25 cellular contexts compared by ENCODE assay signal in the genomic region with DNA sequence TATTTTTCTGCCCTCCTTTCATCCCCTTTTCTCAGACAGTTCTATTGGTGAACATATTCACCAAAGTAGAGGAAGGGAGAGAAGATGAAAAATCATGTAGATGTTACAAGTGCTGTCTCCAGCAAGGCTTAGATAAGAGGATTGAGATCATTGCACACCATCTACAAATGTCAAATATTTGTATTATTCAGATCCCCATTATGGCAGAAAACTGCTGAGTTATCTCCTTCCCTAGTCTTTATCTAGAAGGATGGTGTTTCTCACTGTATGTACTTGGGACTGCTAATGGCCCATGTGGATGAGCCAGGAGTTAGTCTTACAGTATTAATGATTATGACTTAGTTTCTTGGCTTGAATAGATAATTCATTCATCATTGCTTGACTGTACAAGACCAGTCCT.
"Had no signal": no experiment of that assay in that cellular context is flagged by ENCODE, and none has a peak within 500 bp of the region (broad histone marks: within the 10 kb centered on the region; RNA-seq: fewer than 3 reads in every experiment).

No MANE protein-coding gene starts in this region.

- FAIRE-seq: small intestine had no signal

- ATAC-seq: psoas muscle; right cardiac atrium; right lobe of liver; stimulated activated effector memory CD8-positive, alpha-beta T cell treated with anti-CD3 and anti-CD28 coated beads, Interleukin-12 subunit alpha, Interleukin-12 subunit beta, amount 100 ng/mL, for 72 hours had no signal

- H3K9me3 ChIP-seq: neutrophil, ovary, psoas muscle, right lobe of liver, sigmoid colon, stomach, thoracic aorta, thyroid gland, transverse colon, upper lobe of right lung, uterus had no signal

- H3K4me1 ChIP-seq: psoas muscle, right lobe of liver, sigmoid colon, stomach, thyroid gland, transverse colon, upper lobe of right lung, uterus had no signal

- H3K36me3 ChIP-seq: neutrophil, ovary, right lobe of liver, sigmoid colon, stomach, thoracic aorta, thyroid gland, transverse colon, upper lobe of right lung, uterus had no signal

- H3K27me3 ChIP-seq: neutrophil, ovary, right lobe of liver, sigmoid colon, stomach, thyroid gland, transverse colon, upper lobe of right lung, uterus had no signal

- H3K4me3 ChIP-seq: ovary, psoas muscle, right lobe of liver, sigmoid colon, stomach, thoracic aorta, thyroid gland, transverse colon, upper lobe of right lung, uterus had no signal

- DNase-seq: naive thymus-derived CD8-positive, alpha-beta T cell; nephron progenitor cell; nucleus accumbens; ovary; posterior cingulate gyrus; psoas muscle; right cardiac atrium; right lobe of liver; sigmoid colon; small intestine; stimulated activated CD4-positive, alpha-beta T cell treated with anti-CD3 and anti-CD28 coated beads, Interleukin-15, amount 100 ng/mL, for 24 hours; stimulated activated CD4-positive, alpha-beta T cell treated with anti-CD3 and anti-CD28 coated beads, Interleukin-2, amount 100 ng/mL, for 24 hours; stimulated activated CD4-positive, alpha-beta T cell treated with anti-CD3 and anti-CD28 coated beads, Interleukin-2, amount 100 ng/mL, for 48 hours; stimulated activated CD4-positive, alpha-beta T cell treated with anti-CD3 and anti-CD28 coated beads, Interleukin-4, amount 100 ng/mL, for 24 hours; stimulated activated naive B cell treated with anti-CD40 and anti-IgM and Interleukin-4, amounts not matched to agents 10 μg/mL and 1 μg/mL and 100 μg/mL, for 72 hours; stimulated activated naive CD4-positive, alpha-beta T cell treated with Interleukin-2 at 50 U/mL for 16 hours; stomach; thyroid gland; transverse colon; upper lobe of right lung; uterus had no signal

- H3K27ac ChIP-seq: neutrophil, ovary, parathyroid adenoma, psoas muscle, right lobe of liver, sigmoid colon, stomach, thoracic aorta, thyroid gland, transverse colon, upper lobe of right lung, uterus had no signal
